In genomic region chr20:34190262-34190661, GRCh38 we compare ENCODE assay signal across 27 cellular contexts. TPM values are rescaled to one million over a fixed set of nuclear protein-coding genes. Genes with fewer than 3 reads are reported as not detected.
"Had no signal": no experiment of that assay in that cellular context is flagged by ENCODE, and none has a peak within 500 bp of the region (broad histone marks: within the 10 kb centered on the region; RNA-seq: fewer than 3 reads in every experiment).

No MANE protein-coding gene starts in this region.

- ATAC-seq: effector memory CD8-positive, alpha-beta T cell; T-helper 17 cell had no signal

- H3K9me3 ChIP-seq: adrenal gland, ascending aorta, heart right ventricle, mucosa of descending colon, neutrophil, right lobe of liver, thoracic aorta, upper lobe of right lung had no signal

- H3K4me3 ChIP-seq: adrenal gland, ascending aorta, coronary artery, heart right ventricle, mucosa of descending colon, right lobe of liver, thoracic aorta, upper lobe of right lung had no signal

- H3K4me1 ChIP-seq: adrenal gland, ascending aorta, foreskin keratinocyte, right lobe of liver, upper lobe of right lung had no signal

- H3K36me3 ChIP-seq: adrenal gland, ascending aorta, brain microvascular endothelial cell, heart right ventricle, neutrophil, right lobe of liver, thoracic aorta, upper lobe of right lung had no signal

- H3K27me3 ChIP-seq: adrenal gland, ascending aorta, right lobe of liver, upper lobe of right lung had no signal

- H3K27ac ChIP-seq: adrenal gland, ascending aorta, brain microvascular endothelial cell, coronary artery, foreskin keratinocyte, heart right ventricle, neutrophil, right lobe of liver, thoracic aorta, upper lobe of right lung had no signal

- DNase-seq: activated effector memory CD4-positive, alpha-beta T cell treated with Interleukin-2 at 50 U/mL for 16 hours; activated naive CD4-positive, alpha-beta T cell treated with Interleukin-2 at 50 U/mL for 16 hours; T-helper 17 cell; T1000 had no signal

RNA-seq across cellular contexts. Expression of gene ASIP, which starts 51.0 kb away (rescaled TPM):
- total RNA-seq: activated CD8-positive, alpha-beta memory T cell treated with anti-CD3 and anti-CD28 coated beads, Interleukin-2, amount 10 ng/mL, durations not matched to agents 7 days and 5 days; activated CD8-positive, alpha-beta T cell treated with anti-CD3 and anti-CD28 coated beads for 36 hours; ascending aorta; cerebellum; endothelial cell of umbilical vein; foreskin keratinocyte; kidney epithelial cell; mucosa of descending colon; myocyte; natural killer cell treated with Interleukin-12 subunit alpha and Interleukin-12 subunit beta and Interleukin-15 and Interleukin-18, amount 100 ng/mL, for 72 hours; osteocyte; progenitor cell of endocrine pancreas; renal cortical epithelial cell; T-helper 17 cell; thoracic aorta; upper lobe of right lung; WTC11 had no signal
- polyA plus RNA-seq: endothelial cell of umbilical vein, foreskin keratinocyte had no signal
